ENCODE assay signal across 10 cellular contexts in genomic region chr1:150259758-150260669, GRCh38.
DNase-seq lines count a peak whose midpoint lies in the region; ATAC-seq and TF ChIP-seq lines count a peak whose summit lies in the region.
"Had no signal": no experiment of that assay in that cellular context is flagged by ENCODE, and none has a peak within 500 bp of the region (broad histone marks: within the 10 kb centered on the region; RNA-seq: fewer than 3 reads in every experiment).

No MANE protein-coding gene starts in this region.

- H3K27ac Mint-ChIP-seq in nephron, result peak overlapping the region; percentile 85 to 92 (median 92)
- H3K27ac Mint-ChIP-seq: CD8-positive, alpha-beta T cell; stimulated activated naive CD8-positive, alpha-beta T cell treated with anti-CD3 and anti-CD28 coated beads, Interleukin-15, Interleukin-2, amounts not matched to agents 100 ng/mL and 50 ng/mL, for 24 hours had no signal

- H3K4me3 Mint-ChIP-seq in nephron, result peak overlapping the region; percentile 79 to 87 (median 83)
- H3K4me3 Mint-ChIP-seq: CD8-positive, alpha-beta T cell; stimulated activated naive CD8-positive, alpha-beta T cell treated with anti-CD3 and anti-CD28 coated beads, Interleukin-15, Interleukin-2, amounts not matched to agents 100 ng/mL and 50 ng/mL, for 24 hours had no signal

- H3K4me1 Mint-ChIP-seq in nephron, result peaks cover 59% of the 10 kb centered on the region

- H3K27me3 Mint-ChIP-seq in nephron (ENCODE audit: low read depth), result no peaks in the 10 kb centered on the region

- H3K9me3 Mint-ChIP-seq in nephron, result no peaks in the 10 kb centered on the region
- H3K9me3 Mint-ChIP-seq: CD8-positive, alpha-beta T cell; stimulated activated naive CD8-positive, alpha-beta T cell treated with anti-CD3 and anti-CD28 coated beads, Interleukin-15, Interleukin-2, amounts not matched to agents 100 ng/mL and 50 ng/mL, for 24 hours had no signal

- peak overlapping the region; percentile 20 for H3K4me3 ChIP-seq in epithelial cell of esophagus (ENCODE audit: low read length)

- ATAC-seq in GM19395 (IDR thresholded peaks at IDR 0.05; ENCODE audit: unreplicated experiment), result no peak
- ATAC-seq in HG03378 (IDR thresholded peaks at IDR 0.05; ENCODE audit: unreplicated experiment), result no peak
- no peak for ATAC-seq in HG03439 (IDR thresholded peaks at IDR 0.05; ENCODE audit: unreplicated experiment)
- ATAC-seq: CD8-positive, alpha-beta T cell had no signal

- H3K36me3 Mint-ChIP-seq in nephron (ENCODE audit: low read depth), result peaks cover 5% of the 10 kb centered on the region

- DNase-seq in EH (ENCODE audit: low read depth) (peak; percentile 47), NCI-H2227 (lab: John Stamatoyannopoulos, UW; ENCODE audit: unreplicated experiment) (peak; percentile 44), epithelial cell of esophagus (ENCODE audit: low read depth) (peak; percentile 50), GOT3 (lab: John Stamatoyannopoulos, UW) (no peak)
- DNase-seq: CD8-positive, alpha-beta T cell had no signal

- TF ChIP-seq CTCF in epithelial cell of esophagus (IDR thresholded peaks at IDR 0.05; ENCODE audit: insufficient read depth, low read depth, low read length, missing control alignments) (no peak), nephron (IDR thresholded peaks at IDR 0.05; ENCODE audit: unreplicated experiment in 3 of 3) (no peak)
